Comparison of ENCODE assay signal across 8 cellular contexts in the genomic region with DNA sequence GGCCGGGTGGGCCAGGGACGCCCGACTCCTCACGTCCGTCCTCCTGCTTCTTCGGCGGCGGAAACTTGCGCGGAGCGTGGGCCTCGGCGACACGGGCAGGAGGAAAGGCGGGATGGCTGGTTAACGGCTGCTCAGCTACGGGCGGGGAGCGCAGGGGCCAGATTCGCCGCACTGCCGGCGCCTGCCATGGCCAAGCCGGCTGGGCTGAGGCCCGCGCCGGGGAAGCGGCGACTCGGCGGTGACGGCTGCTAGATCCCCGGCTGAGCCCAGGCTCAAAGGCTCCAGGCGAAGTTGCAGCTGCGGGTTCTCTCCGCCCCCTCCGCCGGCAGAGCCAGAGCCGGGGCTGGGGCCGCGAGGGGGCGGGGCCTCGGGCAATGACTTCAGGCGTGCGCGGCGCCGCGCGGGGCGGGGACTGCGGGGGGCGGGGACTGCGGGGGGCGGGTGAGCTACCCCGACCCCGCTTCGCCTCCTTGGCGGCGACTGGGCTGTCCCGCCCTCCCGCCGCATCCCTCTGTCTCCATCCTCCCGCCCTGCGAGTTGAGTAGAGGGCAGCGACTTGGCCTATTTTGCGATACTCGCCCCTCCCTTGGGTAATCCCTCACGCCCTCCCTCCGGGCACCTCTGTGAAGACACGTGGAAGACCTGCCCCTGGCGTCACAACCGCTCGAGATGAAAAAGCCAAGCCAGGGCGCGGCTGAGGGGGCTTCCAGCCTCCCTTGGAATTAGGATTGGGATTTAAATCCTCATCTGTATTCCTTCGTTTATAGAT. TPM values are rescaled to one million over a fixed set of nuclear protein-coding genes. Genes with fewer than 3 reads are reported as not detected.
DNase-seq lines count a peak whose midpoint lies in the region; ATAC-seq and TF ChIP-seq lines count a peak whose summit lies in the region.

A gene (minus strand): TSS at position 310 of the 769 bp plus-strand sequence. CDS start 322 bp downstream, outside the sequence.

- TF ChIP-seq CTCF in adrenal gland (IDR thresholded peaks at IDR 0.05) (peak in 3 of 6 experiments; percentile 20 to 42 (median 25)), progenitor cell of endocrine pancreas (IDR thresholded peaks at IDR 0.05; ENCODE audit: unreplicated experiment) (no peak), upper lobe of right lung (IDR thresholded peaks at IDR 0.05) (no peak)

- H3K27me3 Mint-ChIP-seq in progenitor cell of endocrine pancreas: peaks cover 10% of the 10 kb centered on the region

- H3K4me3 Mint-ChIP-seq in progenitor cell of endocrine pancreas (ENCODE audit: low read depth): peak within 1 kb of the TSS; percentile 89

- intact Hi-C loops in adrenal gland (cut with DNase I): loop anchor here in 1 of 2 donors (10.0 kb wide), 1 partner anchor 53 kb away; no protein-coding TSS in a partner anchor
- intact Hi-C loops in left cardiac atrium (cut with DNase I): loop anchor here in 1 of 2 donors (5.0 to 10.0 kb wide), 2 partner anchors 53 to 126 kb away; no protein-coding TSS in a partner anchor
- intact Hi-C loops in upper lobe of right lung (cut with DNase I): no loop called here

- no peaks in the 10 kb centered on the region for H3K9me3 Mint-ChIP-seq in progenitor cell of endocrine pancreas (ENCODE audit: low read depth)

- peak within 1 kb of the TSS; percentile 73 for H3K27ac Mint-ChIP-seq in progenitor cell of endocrine pancreas

- H3K36me3 Mint-ChIP-seq in progenitor cell of endocrine pancreas (ENCODE audit: insufficient read depth): no peaks in the 10 kb centered on the region

- peak; percentile 86 for ATAC-seq in HG02884 (IDR thresholded peaks at IDR 0.05; ENCODE audit: unreplicated experiment)
- ATAC-seq in left cardiac atrium: peak; percentile 98 to 99
- ATAC-seq in upper lobe of right lung: peak; percentile 99

- H3K9me3 ChIP-seq in adrenal gland (replicated peaks in 1 of 3): no peaks in the 10 kb centered on the region
- no peaks in the 10 kb centered on the region for H3K9me3 ChIP-seq in upper lobe of right lung

- WGBS in adrenal gland, 4 donors: 1% methylated on average over 12 to 77 of the region's 77 CpGs

- H3K27me3 ChIP-seq in adrenal gland (no peaks in the 10 kb centered on the region), upper lobe of right lung (no peaks in the 10 kb centered on the region)

- H3K27ac ChIP-seq in adrenal gland (peak within 1 kb of the TSS; percentile 82 to 99 (median 95)), upper lobe of right lung (peak within 1 kb of the TSS; percentile 90)

- peaks cover 2% of the 10 kb centered on the region for H3K4me1 Mint-ChIP-seq in progenitor cell of endocrine pancreas (ENCODE audit: low read depth)

- H3K4me1 ChIP-seq in adrenal gland (replicated peaks in 1 of 2) (peaks cover 10 to 32% of the 10 kb centered on the region in 2 donors), upper lobe of right lung (peaks cover 21% of the 10 kb centered on the region)

- H3K36me3 ChIP-seq in adrenal gland (replicated peaks in 1 of 2): no peaks in the 10 kb centered on the region
- H3K36me3 ChIP-seq in upper lobe of right lung: no peaks in the 10 kb centered on the region

- H3K4me3 ChIP-seq in adrenal gland (peak within 1 kb of the TSS; percentile 66 to 100 (median 78)), upper lobe of right lung (peak within 1 kb of the TSS; percentile 90)

- peak; percentile 74 for TF ChIP-seq POLR2A in GM15510 (IDR thresholded peaks at IDR 0.05; ENCODE audit: borderline replicate concordance, extremely low read depth, insufficient read length)
- peak; percentile 80 to 98 for TF ChIP-seq POLR2A in adrenal gland (IDR thresholded peaks at IDR 0.05)

- DNase-seq in NCI-H146 treated with DMSO at 0.1 percent for 48 hours (lab: John Stamatoyannopoulos, UW; ENCODE audit: unreplicated experiment) (peak; percentile 86), T-helper 1 cell (peak; percentile 86 to 94 (median 87)), adrenal gland (peak; percentile 92 to 95 (median 94)), left cardiac atrium (peak; percentile 95), progenitor cell of endocrine pancreas (ENCODE audit: low spot score, unreplicated experiment) (peak; percentile 80), upper lobe of right lung (peak; percentile 95)

RNA-seq across cellular contexts. Expression of the gene that starts here (rescaled TPM):
- total RNA-seq in adrenal gland (10 to 100 TPM; 14.6 to 45.3 (median 26.5) TPM), left cardiac atrium (1 to 10 TPM; 8.5 TPM), progenitor cell of endocrine pancreas (6.8 and 8.8 TPM in 2 replicates), upper lobe of right lung (10.5 TPM)
- polyA plus RNA-seq in adrenal gland: 1 to 10 TPM; 2.3 to 7.1 (median 6.6) TPM

Comparison
In these comparisons a context has a peak if more than half of its experiments do, and no peak if none do; other contexts are left out.
1. Peak in every context shown above with its lines: DNase-seq, ATAC-seq, H3K4me3 ChIP-seq and H3K27ac ChIP-seq.